ENCODE assay signal across 12 cellular contexts in genomic region chr2:157747695-157748370, GRCh38.
DNase-seq lines count a peak whose midpoint lies in the region; ATAC-seq lines count a peak whose summit lies in the region.
"Had no signal": no experiment of that assay in that cellular context is flagged by ENCODE, and none has a peak within 500 bp of the region (broad histone marks: within the 10 kb centered on the region; RNA-seq: fewer than 3 reads in every experiment).

No MANE protein-coding gene starts in this region.

- H3K27ac ChIP-seq in mesendoderm (ENCODE audit: low read depth, low read length), result no peak overlapping the region
- H3K27ac ChIP-seq in caudate nucleus (ENCODE audit: low read depth, low read length), result no peak overlapping the region
- H3K27ac ChIP-seq: cardiac muscle cell had no signal

- H2BK15ac ChIP-seq in mesendoderm (replicated peaks; ENCODE audit: low read depth), result no peak overlapping the region

- peaks cover 2% of the 10 kb centered on the region for H3K79me1 ChIP-seq in mesendoderm (ENCODE audit: low read length)

- no peak overlapping the region for H3K18ac ChIP-seq in mesendoderm (ENCODE audit: low read length)

- no peak overlapping the region for H3K23ac ChIP-seq in mesendoderm (ENCODE audit: low read length)

- no peaks in the 10 kb centered on the region for H3K27me3 ChIP-seq in mesendoderm (ENCODE audit: insufficient read depth, low read length, poor library complexity)
- H3K27me3 ChIP-seq: cardiac muscle cell had no signal

- no peak overlapping the region for H3K9ac ChIP-seq in mesendoderm (ENCODE audit: low read length)

- no peak overlapping the region for H3K4me3 ChIP-seq in mesendoderm (ENCODE audit: low read length)
- H3K4me3 ChIP-seq: cardiac muscle cell had no signal

- no peak overlapping the region for H4K8ac ChIP-seq in mesendoderm (ENCODE audit: low read depth, low read length)

- no peak overlapping the region for H3K56ac ChIP-seq in mesendoderm (ENCODE audit: low read length)

- WGBS in mesendoderm (ENCODE audit: extremely low coverage, insufficient coverage, low lambda C conversion rate), result no CpG with 5 or more reads among the region's 3 CpGs

- no peak overlapping the region for H2AK5ac ChIP-seq in mesendoderm (ENCODE audit: low read length)

- no peak overlapping the region for H3K4ac ChIP-seq in mesendoderm (ENCODE audit: low read depth, low read length)

- no peak overlapping the region for H3K4me2 ChIP-seq in mesendoderm (ENCODE audit: low read length)

- H4K5ac ChIP-seq in mesendoderm (ENCODE audit: low read length), result no peak overlapping the region

- H3K4me1 ChIP-seq in mesendoderm (ENCODE audit: control insufficient read depth, low read depth, low read length), result no peaks in the 10 kb centered on the region

- ATAC-seq in GM21786 (IDR thresholded peaks at IDR 0.05; ENCODE audit: unreplicated experiment) (peak; percentile 37), HG03108 (IDR thresholded peaks at IDR 0.05; ENCODE audit: unreplicated experiment) (no peak)

- H3K36me3 ChIP-seq in mesendoderm (ENCODE audit: control insufficient read depth, insufficient read depth, low read length), result no peaks in the 10 kb centered on the region
- H3K36me3 ChIP-seq: cardiac muscle cell had no signal

- H3K79me2 ChIP-seq in mesendoderm (ENCODE audit: control insufficient read depth, insufficient read depth, low read length), result no peaks in the 10 kb centered on the region

- DNase-seq in AG20443 (ENCODE audit: low spot score) (peak; percentile 80), amniotic stem cell (lab: John Stamatoyannopoulos, UW) (peak; percentile 10), mesendoderm (peak; percentile 18), putamen (ENCODE audit: low spot score) (no peak), caudate nucleus (lab: John Stamatoyannopoulos, UW) (no peak), NCI-H748 (lab: John Stamatoyannopoulos, UW; ENCODE audit: unreplicated experiment) (no peak)
- DNase-seq: DMS153, NCI-H1930, T1000 had no signal

- no peak overlapping the region for H2BK5ac ChIP-seq in mesendoderm (ENCODE audit: low read length)

- no peak overlapping the region for H2BK120ac ChIP-seq in mesendoderm (ENCODE audit: low read depth, low read length)

Comparison
In these comparisons a context has a peak if more than half of its experiments do, and no peak if none do; other contexts are left out.
1. DNase-seq: peak in AG20443 (single experiment), amniotic stem cell (single experiment) and mesendoderm (single experiment); none in putamen (single experiment), caudate nucleus (0 of 61) and NCI-H748 (single experiment).